Comparison of ENCODE assay signal across 8 cellular contexts in genomic region chr1:101506541-101507164, GRCh38.
DNase-seq lines count a peak whose midpoint lies in the region; ATAC-seq and TF ChIP-seq lines count a peak whose summit lies in the region.

No MANE protein-coding gene starts in this region.

- H3K9me3 ChIP-seq in endodermal cell (ENCODE audit: control insufficient read depth, low read length): no peaks in the 10 kb centered on the region

- TF ChIP-seq CTCF in endodermal cell (conservative IDR thresholded peaks at IDR 0.05) (peak; percentile 87), lower leg skin (IDR thresholded peaks at IDR 0.05) (no peak)

- H3K4me3 ChIP-seq in endodermal cell (ENCODE audit: low read length) (no peak overlapping the region), lower leg skin (ENCODE audit: low read depth, poor library complexity, severe bottlenecking) (no peak overlapping the region)

- H3K36me3 ChIP-seq in endodermal cell (ENCODE audit: control insufficient read depth, insufficient read depth, low read length): no peaks in the 10 kb centered on the region

- H3K9ac ChIP-seq in endodermal cell (ENCODE audit: extremely low read depth, low read length, poor library complexity, severe bottlenecking): no peak overlapping the region

- DNase-seq in activated CD4-positive, CD25-positive, alpha-beta regulatory T cell treated with anti-CD3 and anti-CD28 coated beads, Interleukin-2, amount 50 U/mL, for 16 hours (ENCODE audit: low read depth, low spot score): peak; percentile 10
- no peak for DNase-seq in activated CD4-positive, CD25-positive, alpha-beta regulatory T cell treated with anti-CD3 and anti-CD28 coated beads, Interleukin-2, amount 50 U/mL, for 72 hours
- peak; percentile 45 for DNase-seq in LoVo (ENCODE audit: low spot score)
- DNase-seq in T-cell: peak in 21 of 34 experiments; percentile 1 to 40 (median 14)
- DNase-seq in endodermal cell: peak; percentile 69
- peak; percentile 30 for DNase-seq in naive B cell
- DNase-seq in lower leg skin (ENCODE audit: low spot score in 2 of 2): no peak

- no peaks in the 10 kb centered on the region for H3K4me1 ChIP-seq in endodermal cell (ENCODE audit: control insufficient read depth, insufficient read depth, low read length)

- peaks cover 0 to 3% of the 10 kb centered on the region in 2 donors for H3K27me3 Mint-ChIP-seq in T-cell
- H3K27me3 Mint-ChIP-seq in endodermal cell (ENCODE audit: insufficient read depth): no peaks in the 10 kb centered on the region
- H3K27me3 Mint-ChIP-seq in naive B cell: peaks cover 0 to 12% (median 0%) of the 10 kb centered on the region in 3 donors

- POLR2A ChIA-PET in T-cell (lab: Charles Lee): interaction anchor here in 1 of 2 donors (0.7 kb wide), 1 partner anchor 1493 kb away, joined by 3 read pairs; no protein-coding TSS in a partner anchor

- intact Hi-C loops in lower leg skin (cut with DNase I; ENCODE audit: low total_unique reads): no loop called here

- H3K27ac ChIP-seq in endodermal cell (ENCODE audit: low read depth, low read length): no peak overlapping the region

- no peak overlapping the region for H3K4me3 Mint-ChIP-seq in T-cell
- no peak overlapping the region for H3K4me3 Mint-ChIP-seq in endodermal cell
- no peak overlapping the region for H3K4me3 Mint-ChIP-seq in naive B cell

- WGBS in endodermal cell (ENCODE audit: insufficient coverage in 1 of 2, insufficient read length in 1 of 2), 2 experiments: 100% methylated on average over 1 of the region's 1 CpG
- 3 to 40% methylated on average over 1 of the region's 1 CpG for WGBS in lower leg skin, 2 donors

- TF ChIP-seq POLR2A in lower leg skin (IDR thresholded peaks at IDR 0.05): no peak

- H3K36me3 Mint-ChIP-seq in T-cell (no peaks in the 10 kb centered on the region), endodermal cell (ENCODE audit: low read depth) (no peaks in the 10 kb centered on the region), naive B cell (no peaks in the 10 kb centered on the region)

- H3K4me1 Mint-ChIP-seq in T-cell (no peaks in the 10 kb centered on the region), endodermal cell (no peaks in the 10 kb centered on the region), naive B cell (no peaks in the 10 kb centered on the region)

- H3K27ac Mint-ChIP-seq in T-cell (no peak overlapping the region), endodermal cell (no peak overlapping the region), naive B cell (no peak overlapping the region)

- CTCF ChIA-PET in T-cell (lab: Charles Lee): interaction anchor here (0.6 to 1.4 kb wide), 7 partner anchors 12 to 203 kb away, joined by 3 to 6 read pairs (median 4); no protein-coding TSS in a partner anchor

- no peaks in the 10 kb centered on the region for H3K9me3 Mint-ChIP-seq in T-cell
- no peaks in the 10 kb centered on the region for H3K9me3 Mint-ChIP-seq in endodermal cell
- no peaks in the 10 kb centered on the region for H3K9me3 Mint-ChIP-seq in naive B cell

- ATAC-seq in GM21619 (IDR thresholded peaks at IDR 0.05; ENCODE audit: unreplicated experiment): peak; percentile 72
- ATAC-seq in T-cell (replicated peaks in 1 of 4): peak in 2 of 4 experiments; percentile 48 to 59
- peak; percentile 45 to 50 for ATAC-seq in naive B cell (ENCODE audit: low read depth in 2 of 2)

- no peaks in the 10 kb centered on the region for H3K27me3 ChIP-seq in endodermal cell (ENCODE audit: control insufficient read depth, insufficient read depth, low read length, poor library complexity, severe bottlenecking)

Comparison
In these comparisons a context has a peak if more than half of its experiments do, and no peak if none do; other contexts are left out.
1. DNase-seq: peak in activated CD4-positive, CD25-positive, alpha-beta regulatory T cell treated with anti-CD3 and anti-CD28 coated beads, Interleukin-2, amount 50 U/mL, for 16 hours (single experiment), LoVo (single experiment), T-cell (21 of 34), endodermal cell (single experiment) and naive B cell (single experiment); none in activated CD4-positive, CD25-positive, alpha-beta regulatory T cell treated with anti-CD3 and anti-CD28 coated beads, Interleukin-2, amount 50 U/mL, for 72 hours (single experiment) and lower leg skin (0 of 2).